ENCODE assay signal across 16 cellular contexts in genomic region chr15:65519781-65520299, GRCh38.
"Had no signal": no experiment of that assay in that cellular context is flagged by ENCODE, and none has a peak within 500 bp of the region (broad histone marks: within the 10 kb centered on the region; RNA-seq: fewer than 3 reads in every experiment).

No MANE protein-coding gene starts in this region.

- H3K9ac ChIP-seq: neural progenitor cell had no signal

- H3K27ac ChIP-seq: body of pancreas, esophagus squamous epithelium, heart right ventricle, left lung, neural progenitor cell, right atrium auricular region, tibial nerve had no signal

- H3K27me3 ChIP-seq: body of pancreas, esophagus squamous epithelium, heart right ventricle, left lung, neural progenitor cell, right atrium auricular region, tibial nerve had no signal

- H3K4me3 ChIP-seq: body of pancreas, esophagus squamous epithelium, heart right ventricle, left lung, neural progenitor cell, right atrium auricular region, tibial nerve had no signal

- DNase-seq: activated CD4-positive, alpha-beta T cell treated with anti-CD3 and anti-CD28 coated beads for 36 hours; activated CD4-positive, alpha-beta T cell treated with anti-CD3 and anti-CD28 coated beads, Interleukin-2, amount 50 U/mL, for 48 hours; activated CD8-positive, alpha-beta memory T cell treated with anti-CD3 and anti-CD28 coated beads, Interleukin-2, amount 10 ng/mL, durations not matched to agents 7 days and 5 days; activated naive CD4-positive, alpha-beta T cell treated with Interleukin-2 at 50 U/mL for 16 hours; body of pancreas; caudate nucleus; effector memory CD8-positive, alpha-beta T cell; esophagus squamous epithelium; heart right ventricle; small intestine; stimulated activated CD4-positive, alpha-beta T cell treated with anti-CD3 and anti-CD28 coated beads, Interleukin-15, amount 100 ng/mL, for 24 hours; stimulated activated CD4-positive, alpha-beta T cell treated with anti-CD3 and anti-CD28 coated beads, Interleukin-2, amount 100 ng/mL, for 48 hours had no signal

- H3K4me2 ChIP-seq: neural progenitor cell had no signal

- H2AFZ ChIP-seq: neural progenitor cell had no signal

- H3K9me3 ChIP-seq: body of pancreas, esophagus squamous epithelium, heart right ventricle, left lung, right atrium auricular region, tibial nerve had no signal
